13 cellular contexts compared by ENCODE assay signal in the genomic region with DNA sequence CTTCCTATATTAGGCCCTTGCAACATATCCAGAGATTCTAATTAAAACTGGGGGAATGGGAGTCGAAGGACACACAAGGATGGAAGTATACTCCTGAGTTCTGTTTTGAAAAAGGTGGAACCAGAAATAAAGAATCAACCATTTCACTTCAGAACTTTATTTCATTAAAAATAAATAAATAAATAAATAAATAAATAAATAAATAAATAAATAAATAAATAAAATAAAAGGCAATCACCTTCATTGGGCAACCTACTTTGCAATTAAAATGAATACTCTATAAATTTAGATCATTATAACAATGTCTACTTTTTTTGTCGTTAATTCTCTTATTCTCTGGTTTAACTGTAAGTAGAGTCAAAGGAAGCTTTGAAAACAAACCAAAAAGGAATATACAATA.
"Had no signal": no experiment of that assay in that cellular context is flagged by ENCODE, and none has a peak within 500 bp of the region (broad histone marks: within the 10 kb centered on the region; RNA-seq: fewer than 3 reads in every experiment).

No MANE protein-coding gene starts in this region.

- H3K36me3 Mint-ChIP-seq: naive thymus-derived CD8-positive, alpha-beta T cell had no signal

- H3K27ac Mint-ChIP-seq: dendritic cell treated with granulocyte-macrophage colony-stimulating factor and Interleukin-4, amounts not matched to agents 40 ng/mL and 50 ng/mL, for 4 days; naive thymus-derived CD8-positive, alpha-beta T cell had no signal

- H3K4me1 ChIP-seq: esophagus squamous epithelium had no signal

- H3K9me3 Mint-ChIP-seq: dendritic cell treated with granulocyte-macrophage colony-stimulating factor and Interleukin-4, amounts not matched to agents 40 ng/mL and 50 ng/mL, for 4 days; naive thymus-derived CD8-positive, alpha-beta T cell had no signal

- H3K4me3 ChIP-seq: esophagus squamous epithelium, gastroesophageal sphincter, mucosa of descending colon had no signal

- DNase-seq: esophagus squamous epithelium; glutamatergic neuron; islet precursor cell; mammary epithelial cell; mucosa of descending colon; naive thymus-derived CD8-positive, alpha-beta T cell; posterior cingulate gyrus; small intestine; stimulated activated CD4-positive, alpha-beta T cell treated with anti-CD3 and anti-CD28 coated beads, Interleukin-2, amount 100 ng/mL, for 48 hours; stimulated activated naive CD4-positive, alpha-beta T cell treated with Interleukin-2 at 50 U/mL for 16 hours had no signal

- H3K27ac ChIP-seq: esophagus squamous epithelium, gastroesophageal sphincter, neutrophil had no signal

- H3K4me3 Mint-ChIP-seq: dendritic cell treated with granulocyte-macrophage colony-stimulating factor and Interleukin-4, amounts not matched to agents 40 ng/mL and 50 ng/mL, for 4 days; naive thymus-derived CD8-positive, alpha-beta T cell had no signal

- H3K36me3 ChIP-seq: esophagus squamous epithelium, gastroesophageal sphincter, neutrophil had no signal

- H3K9me3 ChIP-seq: esophagus squamous epithelium, gastroesophageal sphincter, mucosa of descending colon, neutrophil had no signal

- H3K27me3 Mint-ChIP-seq: dendritic cell treated with granulocyte-macrophage colony-stimulating factor and Interleukin-4, amounts not matched to agents 40 ng/mL and 50 ng/mL, for 4 days had no signal

- H3K27me3 ChIP-seq: esophagus squamous epithelium, gastroesophageal sphincter, neutrophil had no signal
